ENCODE assay signal across 8 cellular contexts in genomic region chr9:113587471-113588031, GRCh38.
A peak's percentile ranks its signal among the peaks of the same experiment; 100 is the strongest.
DNase-seq lines count a peak whose midpoint lies in the region; ATAC-seq and TF ChIP-seq lines count a peak whose summit lies in the region.

No MANE protein-coding gene starts in this region.

- H3K4me1 Mint-ChIP-seq in activated CD4-positive, alpha-beta memory T cell treated with anti-CD3 and anti-CD28 coated beads for 36 hours (ENCODE audit: low read depth): peaks cover 63% of the 10 kb centered on the region
- peaks cover 55% of the 10 kb centered on the region for H3K4me1 Mint-ChIP-seq in activated CD4-positive, alpha-beta memory T cell treated with anti-CD3 and anti-CD28 coated beads, Interleukin-2, amount 10 ng/mL, durations not matched to agents 7 days and 5 days

- H3K9me3 ChIP-seq in right lobe of liver (no peaks in the 10 kb centered on the region), tibial nerve (no peaks in the 10 kb centered on the region)

- no peak for DNase-seq in activated CD4-positive, alpha-beta memory T cell treated with anti-CD3 and anti-CD28 coated beads for 36 hours
- no peak for DNase-seq in activated CD4-positive, alpha-beta memory T cell treated with anti-CD3 and anti-CD28 coated beads, Interleukin-2, amount 10 ng/mL, durations not matched to agents 7 days and 5 days
- peak; percentile 62 to 65 for DNase-seq in cardiac fibroblast (ENCODE audit: low read depth in 2 of 2)
- peak in 1 of 3 donors; percentile 66 for DNase-seq in right lobe of liver
- DNase-seq in tibial nerve (ENCODE audit: low spot score in 2 of 2): peak in 1 of 2 donors; percentile 52
- no peak for DNase-seq in T-helper 1 cell

- peaks cover 0 to 8% (median 0%) of the 10 kb centered on the region in 4 donors for H3K36me3 ChIP-seq in right lobe of liver
- peaks cover 0 to 7% (median 0%) of the 10 kb centered on the region in 3 donors for H3K36me3 ChIP-seq in tibial nerve

- H3K27me3 Mint-ChIP-seq in activated CD4-positive, alpha-beta memory T cell treated with anti-CD3 and anti-CD28 coated beads for 36 hours: no peaks in the 10 kb centered on the region
- no peaks in the 10 kb centered on the region for H3K27me3 Mint-ChIP-seq in activated CD4-positive, alpha-beta memory T cell treated with anti-CD3 and anti-CD28 coated beads, Interleukin-2, amount 10 ng/mL, durations not matched to agents 7 days and 5 days

- no peak overlapping the region for H3K4me3 Mint-ChIP-seq in activated CD4-positive, alpha-beta memory T cell treated with anti-CD3 and anti-CD28 coated beads for 36 hours
- no peak overlapping the region for H3K4me3 Mint-ChIP-seq in activated CD4-positive, alpha-beta memory T cell treated with anti-CD3 and anti-CD28 coated beads, Interleukin-2, amount 10 ng/mL, durations not matched to agents 7 days and 5 days

- TF ChIP-seq POLR2A in right lobe of liver (IDR thresholded peaks at IDR 0.05) (no peak), tibial nerve (IDR thresholded peaks at IDR 0.05) (no peak)

- no peaks in the 10 kb centered on the region for H3K27me3 ChIP-seq in right lobe of liver
- H3K27me3 ChIP-seq in tibial nerve: no peaks in the 10 kb centered on the region

- TF ChIP-seq CTCF in cardiac fibroblast (IDR thresholded peaks at IDR 0.05; ENCODE audit: low read depth, low read length): peak; percentile 76
- peak; percentile 18 to 36 (median 28) for TF ChIP-seq CTCF in right lobe of liver (IDR thresholded peaks at IDR 0.05)
- peak in 4 of 5 experiments; percentile 33 to 64 (median 44) for TF ChIP-seq CTCF in tibial nerve (IDR thresholded peaks at IDR 0.05)

- H3K4me1 ChIP-seq in right lobe of liver (peaks cover 0 to 18% (median 0%) of the 10 kb centered on the region in 4 donors), tibial nerve (peaks cover 0 to 17% (median 0%) of the 10 kb centered on the region in 4 donors)

- intact Hi-C loops in activated CD4-positive, alpha-beta memory T cell treated with anti-CD3 and anti-CD28 coated beads for 36 hours (cut with micrococcal nuclease): no loop called here
- intact Hi-C loops in right lobe of liver (cut with DNase I): loop anchor here (2.0 to 10.0 kb wide), 3 partner anchors 63 to 140 kb away; no protein-coding TSS in a partner anchor

- H3K9me3 Mint-ChIP-seq in activated CD4-positive, alpha-beta memory T cell treated with anti-CD3 and anti-CD28 coated beads for 36 hours: no peaks in the 10 kb centered on the region
- no peaks in the 10 kb centered on the region for H3K9me3 Mint-ChIP-seq in activated CD4-positive, alpha-beta memory T cell treated with anti-CD3 and anti-CD28 coated beads, Interleukin-2, amount 10 ng/mL, durations not matched to agents 7 days and 5 days

- H3K4me3 ChIP-seq in cardiac fibroblast (replicated peaks in 1 of 2; ENCODE audit: low read depth in 2 of 2, low read length in 2 of 2) (no peak overlapping the region), right lobe of liver (no peak overlapping the region), tibial nerve (no peak overlapping the region)

- peak; percentile 19 to 33 (median 30) for ATAC-seq in right lobe of liver
- ATAC-seq in GM21447 (IDR thresholded peaks at IDR 0.05; ENCODE audit: unreplicated experiment): no peak
- no peak for ATAC-seq in HG03108 (IDR thresholded peaks at IDR 0.05; ENCODE audit: unreplicated experiment)

- H3K27ac ChIP-seq in right lobe of liver: no peak overlapping the region
- no peak overlapping the region for H3K27ac ChIP-seq in tibial nerve

- WGBS in right lobe of liver (ENCODE audit: insufficient coverage, low coverage, low lambda C conversion rate, missing lambda C conversion rate): 62% methylated on average over 4 of the region's 14 CpGs
- 65 to 72% methylated on average over 13 of the region's 14 CpGs for WGBS in tibial nerve, 2 donors

- H3K36me3 Mint-ChIP-seq in activated CD4-positive, alpha-beta memory T cell treated with anti-CD3 and anti-CD28 coated beads for 36 hours: peaks cover 32% of the 10 kb centered on the region
- H3K36me3 Mint-ChIP-seq in activated CD4-positive, alpha-beta memory T cell treated with anti-CD3 and anti-CD28 coated beads, Interleukin-2, amount 10 ng/mL, durations not matched to agents 7 days and 5 days (ENCODE audit: low read depth): peaks cover 19% of the 10 kb centered on the region

- no peak for TF ChIP-seq EP300 in tibial nerve (IDR thresholded peaks at IDR 0.05)

- POLR2A ChIA-PET in activated CD4-positive, alpha-beta memory T cell treated with anti-CD3 and anti-CD28 coated beads for 36 hours (lab: Charles Lee): no interaction called here
- POLR2A ChIA-PET in activated CD4-positive, alpha-beta memory T cell treated with anti-CD3 and anti-CD28 coated beads, Interleukin-2, amount 10 ng/mL, durations not matched to agents 7 days and 5 days (lab: Charles Lee): no interaction called here

- CTCF ChIA-PET in activated CD4-positive, alpha-beta memory T cell treated with anti-CD3 and anti-CD28 coated beads for 36 hours (lab: Charles Lee): interaction anchor here (1.3 to 18.9 kb wide), 3 partner anchors 68 to 313 kb away, joined by 4 to 580 read pairs (median 110); no protein-coding TSS in a partner anchor
- CTCF ChIA-PET in activated CD4-positive, alpha-beta memory T cell treated with anti-CD3 and anti-CD28 coated beads, Interleukin-2, amount 10 ng/mL, durations not matched to agents 7 days and 5 days (lab: Charles Lee): interaction anchor here (1.4 to 8.0 kb wide), 5 partner anchors 8 to 186 kb away, joined by 5 to 186 read pairs (median 31); partner anchors contain the start of gene ALAD

- H3K27ac Mint-ChIP-seq in activated CD4-positive, alpha-beta memory T cell treated with anti-CD3 and anti-CD28 coated beads for 36 hours: peak overlapping the region; percentile 38
- no peak overlapping the region for H3K27ac Mint-ChIP-seq in activated CD4-positive, alpha-beta memory T cell treated with anti-CD3 and anti-CD28 coated beads, Interleukin-2, amount 10 ng/mL, durations not matched to agents 7 days and 5 days

Comparison
In these comparisons a context has a peak if more than half of its experiments do, and no peak if none do; other contexts are left out.
1. DNase-seq: peak in cardiac fibroblast (2 of 2); none in activated CD4-positive, alpha-beta memory T cell treated with anti-CD3 and anti-CD28 coated beads for 36 hours (single experiment), activated CD4-positive, alpha-beta memory T cell treated with anti-CD3 and anti-CD28 coated beads, Interleukin-2, amount 10 ng/mL, durations not matched to agents 7 days and 5 days (single experiment) and T-helper 1 cell (0 of 5).
2. ATAC-seq: peak in right lobe of liver (4 of 4); none in GM21447 (single experiment) and HG03108 (single experiment).
3. Peak in every context shown above with its lines, with median percentiles within 50 percentile points of each other: CTCF ChIP-seq.